In genomic region chr6:31203345-31203979, GRCh38 we compare ENCODE assay signal across 8 cellular contexts. TPM values are rescaled to one million over a fixed set of nuclear protein-coding genes. Genes with fewer than 3 reads are reported as not detected.
DNase-seq lines count a peak whose midpoint lies in the region; ATAC-seq and TF ChIP-seq lines count a peak whose summit lies in the region.

No MANE protein-coding gene starts in this region.

- TF ChIP-seq CTCF in WTC11 (IDR thresholded peaks at IDR 0.05) (no peak), coronary artery (IDR thresholded peaks at IDR 0.05) (no peak), transverse colon (IDR thresholded peaks at IDR 0.05) (no peak)

- no peaks in the 10 kb centered on the region; the same call in 1 of the 2 replicates for H3K27me3 Mint-ChIP-seq in WTC11 (ENCODE audit: low read depth)
- H3K27me3 Mint-ChIP-seq in naive B cell: no peaks in the 10 kb centered on the region

- H3K4me1 Mint-ChIP-seq in WTC11: peaks cover 18% of the 10 kb centered on the region
- H3K4me1 Mint-ChIP-seq in naive B cell: peaks cover 37 to 44% (median 41%) of the 10 kb centered on the region in 3 donors

- no peaks in the 10 kb centered on the region for H3K36me3 ChIP-seq in transverse colon

- no peaks in the 10 kb centered on the region for H3K9me3 ChIP-seq in transverse colon

- H3K36me3 Mint-ChIP-seq in WTC11 (peaks cover 8% of the 10 kb centered on the region), naive B cell (peaks cover 0 to 5% of the 10 kb centered on the region in 2 donors)

- H3K9me3 Mint-ChIP-seq in WTC11 (peaks cover 13% of the 10 kb centered on the region), naive B cell (no peaks in the 10 kb centered on the region)

- H3K27me3 ChIP-seq in transverse colon: no peaks in the 10 kb centered on the region

- peaks cover 20 to 43% (median 33%) of the 10 kb centered on the region in 4 donors for H3K4me1 ChIP-seq in transverse colon

- TF ChIP-seq EP300 in transverse colon (IDR thresholded peaks at IDR 0.05; ENCODE audit: low read depth): peak; percentile 79

- ATAC-seq in GM18519 (IDR thresholded peaks at IDR 0.05; ENCODE audit: low FRiP score, unreplicated experiment): peak; percentile 43
- peak; percentile 46 for ATAC-seq in HG02852 (IDR thresholded peaks at IDR 0.05; ENCODE audit: unreplicated experiment)
- ATAC-seq in WTC11: no peak
- ATAC-seq in naive B cell (ENCODE audit: low read depth in 2 of 2): peak; percentile 63 to 68

- intact Hi-C loops in transverse colon (cut with DNase I; ENCODE audit: low total_unique reads): no loop called here

- in situ Hi-C loops in transverse colon (cut with MboI; ENCODE audit: low pct_ligation_motif_present in 1 of 4, low pct_unique_long_range_greater_than_20kb in 1 of 4, low sequenced_read_pairs in 3 of 4): no loop called here

- peak; percentile 31 for TF ChIP-seq POLR2A in transverse colon (IDR thresholded peaks at IDR 0.05)

- H3K4me3 Mint-ChIP-seq in WTC11 (no peak overlapping the region; the same call in 1 of the 2 replicates), naive B cell (peak overlapping the region; percentile 80 to 97 (median 90))

- DNase-seq in NCI-H187 treated with DMSO at 0.1 percent for 48 hours (lab: John Stamatoyannopoulos, UW) (peak; percentile 54), WTC11 (ENCODE audit: low spot score) (no peak), coronary artery (ENCODE audit: low spot score) (no peak), naive B cell (peak; percentile 68), transverse colon (peak; percentile 55), iPS-NIHi11 (ENCODE audit: low spot score) (no peak)

- H3K27ac Mint-ChIP-seq in WTC11 (peak overlapping the region; percentile 55), naive B cell (peak overlapping the region; percentile 86 to 100 (median 97))

- POLR2A ChIA-PET in WTC11 (lab: Charles Lee): no interaction called here

- H3K4me3 ChIP-seq in coronary artery (peak overlapping the region; percentile 63), transverse colon (peak overlapping the region in 3 of 4 donors; percentile 32 to 61 (median 34))

- H3K27ac ChIP-seq in coronary artery (peak overlapping the region; percentile 12 to 68), transverse colon (peak overlapping the region; percentile 85 to 94 (median 92))

- CTCF ChIA-PET in WTC11 (lab: Charles Lee): interaction anchor here (0.6 to 1.1 kb wide), 5 partner anchors 11 to 584 kb away, joined by 3 to 13 read pairs (median 4); no protein-coding TSS in a partner anchor

- WGBS in transverse colon (ENCODE audit: low coverage in 1 of 2), 2 donors: 14% methylated on average over 5 of the region's 5 CpGs

TF ChIP-seq in WTC11, 78 proteins besides CTCF, POLR2A, EP300 and RAD21 (continues in another document):
- TF ChIP-seq ZNF425 (CRISPR knock-in tag; conservative IDR thresholded peaks at IDR 0.05): no peak
- no peak for TF ChIP-seq ATF6 (CRISPR knock-in tag; IDR thresholded peaks at IDR 0.05)
- no peak for TF ChIP-seq ERG (CRISPR knock-in tag; IDR thresholded peaks at IDR 0.05)
- TF ChIP-seq OVOL2 (CRISPR knock-in tag; IDR thresholded peaks at IDR 0.05; ENCODE audit: borderline replicate concordance): no peak
- no peak for TF ChIP-seq MLX (CRISPR knock-in tag; IDR thresholded peaks at IDR 0.05)
- TF ChIP-seq ZNF263 (CRISPR knock-in tag; IDR thresholded peaks at IDR 0.05; ENCODE audit: low read depth): no peak
- TF ChIP-seq CDX4 (CRISPR knock-in tag; IDR thresholded peaks at IDR 0.05; ENCODE audit: borderline replicate concordance): no peak
- TF ChIP-seq ZNF416 (CRISPR knock-in tag; IDR thresholded peaks at IDR 0.05): no peak
- no peak for TF ChIP-seq MXD4 (CRISPR knock-in tag; IDR thresholded peaks at IDR 0.05; ENCODE audit: borderline replicate concordance)
- TF ChIP-seq CREB1 (CRISPR knock-in tag; IDR thresholded peaks at IDR 0.05): no peak
- no peak for TF ChIP-seq ZNF423 (CRISPR knock-in tag; IDR thresholded peaks at IDR 0.05)

RNA-seq across cellular contexts. Expression of gene POU5F1, which starts 33.0 kb away (rescaled TPM):
- total RNA-seq in WTC11 (2021) (2,735 to 3,160 TPM (median 3,135 TPM) in 3 replicates), transverse colon (100 to 1,000 TPM in 1 of 4 donors, 10 to 100 TPM in 3; 11.5 to 434 (median 29.2) TPM)
- polyA plus RNA-seq in naive B cell (ENCODE audit: low read depth in 6 of 6): under 1 TPM in 2 of 6 donors, not detected in 4; 0.25 to 0.40 TPM

RNA-seq across cellular contexts. Expression of gene TCF19, which starts 45.1 kb away (rescaled TPM):
- total RNA-seq in WTC11 (2021): 10.2 to 12.7 TPM (median 10.7 TPM) in 3 replicates
- 10 to 100 TPM in 4 of 6 donors, 1 to 10 TPM in 2; 8.4 to 12.3 (median 11.5) TPM for polyA plus RNA-seq in naive B cell (ENCODE audit: low read depth in 6 of 6)
- total RNA-seq in transverse colon: 1 to 10 TPM; 1.6 to 5.2 (median 3.1) TPM

RNA-seq across cellular contexts. Expression of gene CCHCR1, which starts 45.9 kb away (rescaled TPM):
- total RNA-seq in WTC11 (2021) (58.7 to 62.6 TPM (median 61.4 TPM) in 3 replicates), transverse colon (10 to 100 TPM; 15.0 to 44.1 (median 29.9) TPM)
- polyA plus RNA-seq in naive B cell (ENCODE audit: low read depth in 6 of 6): 1 to 10 TPM; 2.6 to 6.1 (median 4.5) TPM

Comparison
In these comparisons a context has a peak if more than half of its experiments do, and no peak if none do; other contexts are left out.
1. DNase-seq: peak in NCI-H187 treated with DMSO at 0.1 percent for 48 hours (single experiment), naive B cell (single experiment) and transverse colon (single experiment); none in WTC11 (single experiment), coronary artery (single experiment) and iPS-NIHi11 (single experiment).